8 cellular contexts compared by ENCODE assay signal in the genomic region with DNA sequence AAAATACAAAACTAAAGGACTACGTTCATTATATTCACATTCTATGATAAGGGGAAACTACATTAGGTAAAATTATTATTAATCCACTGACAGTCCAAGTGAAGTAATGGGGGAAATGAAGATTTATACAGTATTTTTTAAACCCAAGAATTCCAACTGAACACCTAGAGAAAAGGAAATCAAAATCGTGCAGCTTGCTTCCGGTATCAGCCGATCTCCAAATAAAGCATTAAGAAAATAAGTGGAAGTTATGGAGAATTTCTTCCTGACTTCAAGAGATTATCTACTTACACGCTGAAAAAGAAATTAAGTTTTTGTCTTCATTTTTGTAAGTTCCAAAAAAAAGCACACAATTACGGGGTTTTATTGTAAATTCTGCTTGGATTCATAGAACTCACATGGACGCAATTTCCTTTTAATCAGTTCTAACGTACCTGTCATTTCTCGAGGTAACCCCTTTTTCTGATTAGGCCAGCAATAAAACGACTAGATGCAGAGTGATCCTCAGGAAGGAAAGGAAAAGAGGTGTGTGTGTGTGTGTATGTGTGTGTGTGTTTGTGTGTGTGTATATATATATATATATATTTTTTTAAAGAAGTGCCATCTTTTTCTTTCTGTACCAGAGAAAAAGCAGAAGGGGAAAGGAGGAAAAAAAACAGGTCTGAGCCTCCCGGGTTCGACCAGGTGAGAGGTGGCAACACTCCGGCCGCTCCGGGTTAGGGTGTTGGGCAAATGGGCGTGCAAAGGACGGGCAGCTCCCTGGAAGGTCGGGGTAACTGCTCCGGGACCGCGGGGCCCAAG. TPM values are rescaled to one million over a fixed set of nuclear protein-coding genes. Genes with fewer than 3 reads are reported as not detected.
DNase-seq lines count a peak whose midpoint lies in the region; TF ChIP-seq lines count a peak whose summit lies in the region.

No MANE protein-coding gene starts in this region.

- H3K36me3 ChIP-seq in thymus (ENCODE audit: control insufficient read depth, insufficient read depth): no peaks in the 10 kb centered on the region

- no peaks in the 10 kb centered on the region for H3K9me3 Mint-ChIP-seq in IgD-negative memory B cell

- peak; percentile 8 for DNase-seq in Caki2 (ENCODE audit: low read depth)
- DNase-seq in astrocyte of the spinal cord (ENCODE audit: low read depth, low spot score): peak; percentile 27
- peak; percentile 12 for DNase-seq in left kidney (ENCODE audit: low read depth, low spot score)
- no peak for DNase-seq in activated effector memory CD4-positive, alpha-beta T cell treated with Interleukin-2 at 50 U/mL for 16 hours
- no peak for DNase-seq in Kasumi-1 (lab: John Stamatoyannopoulos, UW)
- no peak for DNase-seq in stimulated activated CD4-positive, alpha-beta T cell treated with anti-CD3 and anti-CD28 coated beads, Interleukin-4, amount 100 ng/mL, for 24 hours

- H3K27ac ChIP-seq in thymus (ENCODE audit: low read depth): peak overlapping the region; percentile 98

- peaks cover 26 to 31% (median 31%) of the 10 kb centered on the region in 3 donors for H3K4me1 Mint-ChIP-seq in IgD-negative memory B cell

- H3K4me3 ChIP-seq in astrocyte of the spinal cord (ENCODE audit: low read depth, low read length) (peak overlapping the region; percentile 81), thymus (ENCODE audit: low read length) (peak overlapping the region; percentile 90)

- H3K9me3 ChIP-seq in thymus (ENCODE audit: control insufficient read depth): no peaks in the 10 kb centered on the region

- no peaks in the 10 kb centered on the region for H3K36me3 Mint-ChIP-seq in IgD-negative memory B cell

- H3K4me1 ChIP-seq in thymus (ENCODE audit: control insufficient read depth, insufficient read depth, low read length): peaks cover 5% of the 10 kb centered on the region

- WGBS in thymus: 1% methylated on average over 21 of the region's 21 CpGs

- H3K27me3 ChIP-seq in thymus (ENCODE audit: control insufficient read depth, insufficient read depth): no peaks in the 10 kb centered on the region

- peak overlapping the region; percentile 90 to 97 (median 94) for H3K4me3 Mint-ChIP-seq in IgD-negative memory B cell

- in situ Hi-C loops in Caki2 (cut with HindIII; ENCODE audit: low pct_unique_long_range_greater_than_20kb, low sequenced_read_pairs) (no loop called here), astrocyte of the spinal cord (cut with HindIII; ENCODE audit: low sequenced_read_pairs) (no loop called here)

- H3K27me3 Mint-ChIP-seq in IgD-negative memory B cell: no peaks in the 10 kb centered on the region

- TF ChIP-seq CTCF in astrocyte of the spinal cord (IDR thresholded peaks at IDR 0.05; ENCODE audit: low read depth, low read length): no peak

- H3K27ac Mint-ChIP-seq in IgD-negative memory B cell: peak overlapping the region; percentile 70 to 95 (median 94)

RNA-seq across cellular contexts. Expression of a gene that starts 1.1 kb away (rescaled TPM):
- 23.8 and 25.5 TPM in 2 replicates for total RNA-seq in Caki2 (2014; rRNA removed; shearing (Covaris generic); ENCODE audit: low replicate concordance)
- 5.8 TPM for polyA plus RNA-seq in IgD-negative memory B cell
- 31.1 TPM for polyA plus RNA-seq in thymus

Comparison
In these comparisons a context has a peak if more than half of its experiments do, and no peak if none do; other contexts are left out.
1. DNase-seq: peak in Caki2 (single experiment), astrocyte of the spinal cord (single experiment) and left kidney (single experiment); none in activated effector memory CD4-positive, alpha-beta T cell treated with Interleukin-2 at 50 U/mL for 16 hours (single experiment), Kasumi-1 (0 of 2) and stimulated activated CD4-positive, alpha-beta T cell treated with anti-CD3 and anti-CD28 coated beads, Interleukin-4, amount 100 ng/mL, for 24 hours (single experiment).